ENCODE assay signal across 8 cellular contexts in genomic region chr15:52078876-52079700, GRCh38. TPM values are rescaled to one million over a fixed set of nuclear protein-coding genes. Genes with fewer than 3 reads are reported as not detected.
DNase-seq lines count a peak whose midpoint lies in the region; ATAC-seq and TF ChIP-seq lines count a peak whose summit lies in the region.

No MANE protein-coding gene starts in this region.

- intact Hi-C loops in lower leg skin (cut with DNase I; ENCODE audit: low total_unique reads), result no loop called here

- DNase-seq in NCI-H748 (lab: John Stamatoyannopoulos, UW; ENCODE audit: unreplicated experiment), result peak; percentile 64
- no peak for DNase-seq in NCI-H748 treated with DMSO at 0.1 percent for 48 hours (lab: John Stamatoyannopoulos, UW)
- peak; percentile 24 for DNase-seq in NCI-H2171 treated with DMSO at 0.1 percent for 48 hours (lab: John Stamatoyannopoulos, UW)
- peak; percentile 87 for DNase-seq in activated CD4-positive, alpha-beta T cell treated with anti-CD3 and anti-CD28 coated beads, Interleukin-2, amount 50 U/mL, for 1 hour
- peak; percentile 88 for DNase-seq in dermis blood vessel endothelial cell
- DNase-seq in lower leg skin (ENCODE audit: low spot score in 2 of 2), result peak; percentile 67 to 94
- peak; percentile 83 for DNase-seq in stimulated activated CD8-positive, alpha-beta memory T cell treated with anti-CD3 and anti-CD28 coated beads, Interleukin-12 subunit alpha, Interleukin-12 subunit beta, amount 100 ng/mL, for 1 hour (ENCODE audit: low read depth)

- WGBS in lower leg skin, 2 donors, result 60 to 64% methylated on average over 13 of the region's 13 CpGs

- H3K4me3 ChIP-seq in lower leg skin (ENCODE audit: low read depth, poor library complexity, severe bottlenecking), result no peak overlapping the region

- TF ChIP-seq CTCF in lower leg skin (IDR thresholded peaks at IDR 0.05), result peak in 1 of 3 donors; percentile 23

- no peak for ATAC-seq in HG02938 (IDR thresholded peaks at IDR 0.05; ENCODE audit: unreplicated experiment)

- TF ChIP-seq POLR2A in lower leg skin (IDR thresholded peaks at IDR 0.05), result no peak

RNA-seq across cellular contexts. Expression of gene BCL2L10, which starts 33.5 kb away (rescaled TPM):
- total RNA-seq in dermis blood vessel endothelial cell (0.51 and 1.7 TPM in 2 replicates), lower leg skin (10 to 100 TPM in 3 of 4 donors, 1 to 10 TPM in 1; 7.0 to 16.6 (median 12.1) TPM)
